ENCODE assay signal across 10 cellular contexts in the genomic region with DNA sequence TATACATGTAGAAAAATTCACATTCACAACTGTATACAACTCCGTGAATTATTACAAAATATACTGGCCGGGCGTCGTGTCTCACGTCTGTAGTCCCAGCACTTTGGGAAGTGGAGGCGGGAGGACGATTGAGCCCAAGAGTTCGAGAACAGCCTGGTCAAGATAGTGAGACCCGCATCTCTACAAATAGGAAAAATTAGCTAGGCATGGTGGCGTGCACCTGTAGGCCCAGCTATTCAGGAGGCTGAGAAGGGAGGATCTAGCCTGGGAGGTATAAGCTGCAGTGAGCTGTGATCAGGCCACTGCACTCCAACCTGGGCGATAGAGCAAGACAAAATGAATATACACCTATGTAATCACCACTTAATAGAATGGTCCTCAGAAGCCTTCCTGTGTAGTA. TPM values are rescaled to one million over a fixed set of nuclear protein-coding genes. Genes with fewer than 3 reads are reported as not detected.
DNase-seq lines count a peak whose midpoint lies in the region; ATAC-seq and TF ChIP-seq lines count a peak whose summit lies in the region.
"Had no signal": no experiment of that assay in that cellular context is flagged by ENCODE, and none has a peak within 500 bp of the region (broad histone marks: within the 10 kb centered on the region; RNA-seq: fewer than 3 reads in every experiment).

No MANE protein-coding gene starts in this region.

- WGBS in mammary epithelial cell (ENCODE audit: low coverage, missing lambda C conversion rate), result 83% methylated on average over 11 of the region's 11 CpGs
- WGBS in lower leg skin, 2 donors, result 85 to 86% methylated on average over 11 of the region's 11 CpGs

- H3K4me1 ChIP-seq in DND-41 (ENCODE audit: insufficient read depth, low read length) (peaks cover 36% of the 10 kb centered on the region), MM.1S (ENCODE audit: low read length) (peaks cover 7% of the 10 kb centered on the region; the same call in 1 of the 2 replicates), mammary epithelial cell (ENCODE audit: insufficient read depth, low read length) (peaks cover 8% of the 10 kb centered on the region), uterus (peaks cover 0 to 6% of the 10 kb centered on the region in 2 donors)

- in situ Hi-C loops in mammary epithelial cell (cut with MboI; ENCODE audit: low sequenced_read_pairs in 2 of 2), result no loop called here

- no peaks in the 10 kb centered on the region for H3K9me2 ChIP-seq in MM.1S (replicated peaks; ENCODE audit: insufficient read depth, low read length)

- peak overlapping the region; percentile 93 for H3K27ac ChIP-seq in DND-41 (ENCODE audit: low read length)
- no peak overlapping the region for H3K27ac ChIP-seq in MM.1S (ENCODE audit: low read length)
- no peak overlapping the region for H3K27ac ChIP-seq in mammary epithelial cell (ENCODE audit: insufficient read depth, low read depth, low read length)
- H3K27ac ChIP-seq in uterus, result no peak overlapping the region

- H3K4me3 ChIP-seq in DND-41 (ENCODE audit: low read depth in 1 of 2, low read length in 2 of 2) (peak overlapping the region; percentile 28 to 66; a peak in 3 of 4 replicates), MM.1S (ENCODE audit: low read length) (peak overlapping the region; percentile 100), mammary epithelial cell (replicated peaks in 1 of 3; ENCODE audit: insufficient read depth in 1 of 3, low read depth in 2 of 3, low read length in 3 of 3) (peak overlapping the region in 2 of 3 experiments; percentile 75 to 97), uterus (no peak overlapping the region), lower leg skin (ENCODE audit: low read depth, poor library complexity, severe bottlenecking) (no peak overlapping the region)

- H3K79me2 ChIP-seq in DND-41 (ENCODE audit: insufficient read depth, low read length) (peaks cover 66% of the 10 kb centered on the region), MM.1S (ENCODE audit: low read length) (peaks cover 37% of the 10 kb centered on the region), mammary epithelial cell (ENCODE audit: insufficient read depth, low read length) (peaks cover 44% of the 10 kb centered on the region)

- BruUV-seq in mammary epithelial cell (replicated peaks; lab: Mats Ljungman, UMichigan), result no TSS peak

- H4K20me1 ChIP-seq in DND-41 (ENCODE audit: insufficient read depth, low read length), result peaks cover 22% of the 10 kb centered on the region; the same call in 1 of the 2 replicates
- H4K20me1 ChIP-seq in MM.1S (ENCODE audit: insufficient read depth, low read length), result no peaks in the 10 kb centered on the region
- H4K20me1 ChIP-seq in mammary epithelial cell (ENCODE audit: insufficient read depth, low read length), result no peaks in the 10 kb centered on the region

- peaks cover 4% of the 10 kb centered on the region for H3K27me3 Mint-ChIP-seq in nephron (ENCODE audit: low read depth)

- H3K4me3 Mint-ChIP-seq in nephron, result peak overlapping the region; percentile 97 to 99 (median 99)

- H3K4me2 ChIP-seq in DND-41 (ENCODE audit: insufficient read depth, low read length) (peak overlapping the region; percentile 78), MM.1S (ENCODE audit: low read depth, low read length) (peak overlapping the region; percentile 94), mammary epithelial cell (ENCODE audit: insufficient read depth, low read depth, low read length) (peak overlapping the region; percentile 92)

- peak overlapping the region; percentile 73 for H3K9ac ChIP-seq in DND-41 (ENCODE audit: low read depth, low read length)
- H3K9ac ChIP-seq in MM.1S (ENCODE audit: low read length), result peak overlapping the region; percentile 98; the same call in 1 of the 2 replicates
- peak overlapping the region; percentile 19 for H3K9ac ChIP-seq in mammary epithelial cell (ENCODE audit: insufficient read depth, low read length)

- peaks cover 21% of the 10 kb centered on the region for H3K36me3 Mint-ChIP-seq in nephron (ENCODE audit: low read depth)

- intact Hi-C loops in mammary epithelial cell (cut with micrococcal nuclease) (loop anchor here (5.0 to 10.0 kb wide), 2 partner anchors 46 to 251 kb away; a partner anchor contains a TSS), uterus (cut with DNase I; ENCODE audit: low total_unique reads) (no loop called here), lower leg skin (cut with DNase I; ENCODE audit: low total_unique reads) (no loop called here)

- no peaks in the 10 kb centered on the region for H3K9me3 Mint-ChIP-seq in nephron

- TF ChIP-seq CTCF in DND-41 (IDR thresholded peaks at IDR 0.05; ENCODE audit: borderline replicate concordance, extremely low read depth, low read length, poor library complexity, severe bottlenecking) (no peak), MM.1S (IDR thresholded peaks at IDR 0.05; ENCODE audit: low read length) (no peak), mammary epithelial cell (conservative IDR thresholded peaks at IDR 0.05 in 1 of 2, IDR thresholded peaks at IDR 0.05 in 1 of 2; ENCODE audit: extremely low read depth in 1 of 2, insufficient read depth in 1 of 2, low read depth in 1 of 2, low read length in 2 of 2) (no peak), nephron (IDR thresholded peaks at IDR 0.05; ENCODE audit: unreplicated experiment in 3 of 3) (no peak), uterus (IDR thresholded peaks at IDR 0.05) (no peak), lower leg skin (IDR thresholded peaks at IDR 0.05) (no peak), GM10266 (IDR thresholded peaks at IDR 0.05; ENCODE audit: control insufficient read depth, insufficient read depth, low read depth, missing control alignments) (no peak)

- no peaks in the 10 kb centered on the region for H3K27me3 ChIP-seq in DND-41 (ENCODE audit: insufficient read depth, low read length, poor library complexity)
- H3K27me3 ChIP-seq in MM.1S (replicated peaks; ENCODE audit: insufficient read depth, low read length), result no peaks in the 10 kb centered on the region
- no peaks in the 10 kb centered on the region for H3K27me3 ChIP-seq in mammary epithelial cell (ENCODE audit: insufficient read depth, low read length)
- H3K27me3 ChIP-seq in uterus, result no peaks in the 10 kb centered on the region

- H3F3A ChIP-seq in MM.1S (ENCODE audit: insufficient read depth, low read length), result peaks cover 28% of the 10 kb centered on the region

- dilution Hi-C loops in mammary epithelial cell (cut with HindIII; ENCODE audit: low sequenced_read_pairs), result no loop called here

- CTCF ChIA-PET in mammary epithelial cell (lab: Charles Lee; ENCODE audit: low non-redundant PET), result no interaction called here

- no peak for DNase-seq in DND-41
- DNase-seq in MM.1S, result no peak
- no peak for DNase-seq in mammary epithelial cell
- no peak for DNase-seq in uterus
- DNase-seq in lower leg skin (ENCODE audit: low spot score in 2 of 2), result no peak
- DNase-seq in GM10266 (ENCODE audit: extremely low spot score), result no peak
- no peak for DNase-seq in NCI-H2107 treated with DMSO at 0.1 percent for 48 hours (lab: John Stamatoyannopoulos, UW; ENCODE audit: unreplicated experiment)
- DNase-seq: cerebellar nuclear complex, NCI-H1092 had no signal

- no peak overlapping the region for H3K27ac Mint-ChIP-seq in nephron

- ATAC-seq in DND-41 (ENCODE audit: insufficient read depth, low read depth), result no peak

- no peak for TF ChIP-seq POLR2A in uterus (IDR thresholded peaks at IDR 0.05)
- no peak for TF ChIP-seq POLR2A in lower leg skin (IDR thresholded peaks at IDR 0.05)

- H3K9me3 ChIP-seq in DND-41 (ENCODE audit: insufficient read depth, low read length, severe bottlenecking), result no peaks in the 10 kb centered on the region
- H3K9me3 ChIP-seq in MM.1S (replicated peaks; ENCODE audit: insufficient read depth, low read length), result no peaks in the 10 kb centered on the region
- no peaks in the 10 kb centered on the region for H3K9me3 ChIP-seq in mammary epithelial cell (replicated peaks; ENCODE audit: insufficient read depth, low read length)
- H3K9me3 ChIP-seq in uterus, result no peaks in the 10 kb centered on the region

- no peak overlapping the region for H2AFZ ChIP-seq in DND-41 (ENCODE audit: low read depth, low read length)
- H2AFZ ChIP-seq in MM.1S (ENCODE audit: low read length), result no peak overlapping the region; the same call in 1 of the 2 replicates
- H2AFZ ChIP-seq in mammary epithelial cell (ENCODE audit: low read depth, low read length), result no peak overlapping the region

- H3K4me1 Mint-ChIP-seq in nephron, result peaks cover 30% of the 10 kb centered on the region

- H3K36me3 ChIP-seq in DND-41 (ENCODE audit: insufficient read depth, low read length) (peaks cover 42% of the 10 kb centered on the region), MM.1S (replicated peaks; ENCODE audit: insufficient read depth, low read length) (no peaks in the 10 kb centered on the region), mammary epithelial cell (ENCODE audit: insufficient read depth, low read length) (peaks cover 18% of the 10 kb centered on the region), uterus (no peaks in the 10 kb centered on the region)

RNA-seq across cellular contexts. Expression of a gene that starts 1.3 kb away (rescaled TPM):
- total RNA-seq in mammary epithelial cell (10 to 100 TPM in 1 of 2 donors, 1 to 10 TPM in 1; 1.5 to 22.6 TPM), uterus (1 to 10 TPM in 2 of 4 donors, under 1 TPM in 1, not detected in 1; 0.51 to 7.7 (median 1.3) TPM), lower leg skin (1 to 10 TPM in 1 of 4 donors, under 1 TPM in 3; 0.46 to 1.4 (median 0.68) TPM)
- polyA plus RNA-seq in mammary epithelial cell, result 19.2 TPM
- polyA minus RNA-seq in mammary epithelial cell, result 26.6 TPM

RNA-seq across cellular contexts. Expression of a gene that starts 58.8 kb away (rescaled TPM):
- total RNA-seq in mammary epithelial cell, result 10 to 100 TPM; 18.2 to 34.5 TPM
- polyA plus RNA-seq in mammary epithelial cell, result 18.9 TPM
- 12.1 TPM for polyA minus RNA-seq in mammary epithelial cell
- 10 to 100 TPM in 2 of 4 donors, 1 to 10 TPM in 2; 6.4 to 27.0 (median 16.1) TPM for total RNA-seq in uterus
- 10 to 100 TPM; 19.1 to 40.2 (median 32.3) TPM for total RNA-seq in lower leg skin

Comparison
In these comparisons a context has a peak if more than half of its experiments do, and no peak if none do; other contexts are left out.
1. H3K4me3 ChIP-seq: peak in DND-41 (2 of 2), MM.1S (single experiment) and mammary epithelial cell (2 of 3); none in uterus (0 of 2) and lower leg skin (single experiment).
2. H3K9ac ChIP-seq: peak in every context shown above with its lines; median percentile 98 in MM.1S; 73 in DND-41; 19 in mammary epithelial cell.
3. Peak in every context shown above with its lines, with median percentiles within 50 percentile points of each other: H3K4me2 ChIP-seq.